ENCODE assay signal across 24 cellular contexts in genomic region chr3:121483290-121483689, GRCh38.
A peak's percentile ranks its signal among the peaks of the same experiment; 100 is the strongest.
DNase-seq lines count a peak whose midpoint lies in the region; FAIRE-seq and TF ChIP-seq lines count a peak whose summit lies in the region.
"Had no signal": no experiment of that assay in that cellular context is flagged by ENCODE, and none has a peak within 500 bp of the region (broad histone marks: within the 10 kb centered on the region; RNA-seq: fewer than 3 reads in every experiment).

No MANE protein-coding gene starts in this region.

- H3K27me3 ChIP-seq in mammary epithelial cell (ENCODE audit: insufficient read depth, low read length) (no peaks in the 10 kb centered on the region), SK-N-SH (ENCODE audit: insufficient read depth) (no peaks in the 10 kb centered on the region), tibial artery (no peaks in the 10 kb centered on the region), colonic mucosa (no peaks in the 10 kb centered on the region), suprapubic skin (no peaks in the 10 kb centered on the region)
- H3K27me3 ChIP-seq: upper lobe of right lung had no signal

- in situ Hi-C loops in mammary epithelial cell (cut with MboI; ENCODE audit: low sequenced_read_pairs in 2 of 2): no loop called here

- H3K36me3 ChIP-seq in mammary epithelial cell (ENCODE audit: insufficient read depth, low read length) (peaks cover 4% of the 10 kb centered on the region), SK-N-SH (replicated peaks in 1 of 2; ENCODE audit: control insufficient read depth in 1 of 2, insufficient read depth in 2 of 2, low read length in 1 of 2) (peaks cover 3 to 11% of the 10 kb centered on the region in 2 experiments), tibial artery (no peaks in the 10 kb centered on the region), colonic mucosa (no peaks in the 10 kb centered on the region), suprapubic skin (no peaks in the 10 kb centered on the region)
- H3K36me3 ChIP-seq: upper lobe of right lung had no signal

- no peak overlapping the region for H2AFZ ChIP-seq in mammary epithelial cell (ENCODE audit: low read depth, low read length)
- no peak overlapping the region for H2AFZ ChIP-seq in SK-N-SH (ENCODE audit: low read depth)

- DNase-seq in mammary epithelial cell: peak; percentile 25
- no peak for DNase-seq in MCF 10A (ENCODE audit: unreplicated experiment)
- no peak for DNase-seq in SK-N-SH
- DNase-seq in fibroblast of pulmonary artery (ENCODE audit: low read depth): peak; percentile 48
- DNase-seq in urothelium cell line (ENCODE audit: low spot score): peak; percentile 21
- DNase-seq in tibial artery: no peak
- DNase-seq in colonic mucosa: no peak
- no peak for DNase-seq in suprapubic skin (ENCODE audit: low spot score in 2 of 2)
- DNase-seq: 8988T; amygdala; CD4-positive, alpha-beta T cell; DMS79 treated with DMSO at 0.1 percent for 48 hours; glutamatergic neuron; immature natural killer cell; NCI-H1694; NK-92 treated with Interleukin-12 subunit alpha and Interleukin-12 subunit beta, amount 100 ng/mL, for 24 hours; stimulated activated naive CD8-positive, alpha-beta T cell treated with anti-CD3 and anti-CD28 coated beads, Interleukin-15, Interleukin-2, amounts not matched to agents 100 U/mL and 50 U/mL, for 24 hours; T-helper 1 cell; upper lobe of right lung had no signal

- H3K9me3 Mint-ChIP-seq in MCF 10A (ENCODE audit: unreplicated experiment): no peaks in the 10 kb centered on the region
- H3K9me3 Mint-ChIP-seq: activated T-helper 17 cell treated with anti-CD3 and anti-CD28 coated beads, Interleukin-2, amount 50 U/mL, for 72 hours; CD4-positive, alpha-beta T cell; immature natural killer cell; memory B cell; nephron; WTC11 had no signal

- dilution Hi-C loops in mammary epithelial cell (cut with HindIII; ENCODE audit: low sequenced_read_pairs): no loop called here

- POLR2A ChIA-PET in MCF 10A (lab: Yijun Ruan, JAX): no interaction called here
- POLR2A ChIA-PET in SK-N-SH (lab: Yijun Ruan, JAX): no interaction called here

- BruUV-seq in mammary epithelial cell (replicated peaks; lab: Mats Ljungman, UMichigan): no TSS peak
- no TSS peak for BruUV-seq in MCF 10A (replicated peaks; lab: Mats Ljungman, UMichigan)

- TF ChIP-seq POLR2A in suprapubic skin (IDR thresholded peaks at IDR 0.05): no peak

- H3K9ac ChIP-seq in mammary epithelial cell (ENCODE audit: insufficient read depth, low read length) (no peak overlapping the region), SK-N-SH (peak overlapping the region; percentile 72; the same call in 1 of the 2 replicates), colonic mucosa (ENCODE audit: low read depth in 2 of 2, low read length in 2 of 2) (no peak overlapping the region)

- no peaks in the 10 kb centered on the region for H3K9me2 ChIP-seq in SK-N-SH

- WGBS in mammary epithelial cell (ENCODE audit: low coverage, missing lambda C conversion rate): 80% methylated on average over 1 of the region's 1 CpG
- 53% methylated on average over 1 of the region's 1 CpG for WGBS in SK-N-SH (ENCODE audit: low lambda C conversion rate)
- WGBS in suprapubic skin: 93% methylated on average over 1 of the region's 1 CpG

- H3F3A ChIP-seq in SK-N-SH (replicated peaks; ENCODE audit: insufficient read depth): peaks cover 29% of the 10 kb centered on the region

- H3K9me3 ChIP-seq in mammary epithelial cell (replicated peaks; ENCODE audit: insufficient read depth, low read length): no peaks in the 10 kb centered on the region
- H3K9me3 ChIP-seq in SK-N-SH: no peaks in the 10 kb centered on the region
- H3K9me3 ChIP-seq in tibial artery: no peaks in the 10 kb centered on the region
- no peaks in the 10 kb centered on the region for H3K9me3 ChIP-seq in colonic mucosa
- H3K9me3 ChIP-seq in suprapubic skin: no peaks in the 10 kb centered on the region
- H3K9me3 ChIP-seq: upper lobe of right lung had no signal

- CTCF ChIA-PET in mammary epithelial cell (lab: Charles Lee; ENCODE audit: low non-redundant PET): interaction anchor here (0.6 kb wide), 1 partner anchor 464 kb away, joined by 3 read pairs; no protein-coding TSS in a partner anchor
- CTCF ChIA-PET in MCF 10A (lab: Yijun Ruan, JAX): interaction anchor here (0.6 to 1.2 kb wide), 2 partner anchors 10 to 75 kb away, joined by 3 to 4 read pairs; no protein-coding TSS in a partner anchor
- CTCF ChIA-PET in SK-N-SH (lab: Yijun Ruan, JAX): no interaction called here

- no peak for TF ChIP-seq EP300 in SK-N-SH (IDR thresholded peaks at IDR 0.05; ENCODE audit: borderline replicate concordance in 1 of 2, low read depth in 1 of 2, low read length in 1 of 2)
- TF ChIP-seq EP300 in suprapubic skin (IDR thresholded peaks at IDR 0.05): no peak

- no peak overlapping the region for H3K4me3 ChIP-seq in mammary epithelial cell (replicated peaks in 1 of 3; ENCODE audit: insufficient read depth in 1 of 3, low read depth in 2 of 3, low read length in 3 of 3)
- H3K4me3 ChIP-seq in SK-N-SH (ENCODE audit: low read depth in 2 of 2, low read length in 1 of 2): no peak overlapping the region; a peak in 1 of 4 replicates
- no peak overlapping the region for H3K4me3 ChIP-seq in fibroblast of pulmonary artery (replicated peaks; ENCODE audit: low read depth, low read length)
- H3K4me3 ChIP-seq in tibial artery: no peak overlapping the region
- H3K4me3 ChIP-seq in colonic mucosa: no peak overlapping the region
- no peak overlapping the region for H3K4me3 ChIP-seq in suprapubic skin
- H3K4me3 ChIP-seq: upper lobe of right lung had no signal

- H3K27me3 Mint-ChIP-seq in MCF 10A (ENCODE audit: insufficient read depth, unreplicated experiment): no peaks in the 10 kb centered on the region
- H3K27me3 Mint-ChIP-seq: activated T-helper 17 cell treated with anti-CD3 and anti-CD28 coated beads, Interleukin-2, amount 50 U/mL, for 72 hours; CD4-positive, alpha-beta T cell; memory B cell; progenitor cell of endocrine pancreas had no signal

- H3K4me1 ChIP-seq in mammary epithelial cell (ENCODE audit: insufficient read depth, low read length) (peaks cover 12% of the 10 kb centered on the region), SK-N-SH (ENCODE audit: control insufficient read depth in 1 of 2, insufficient read depth in 2 of 2, low read depth in 1 of 2, low read length in 1 of 2) (peaks cover 0 to 17% of the 10 kb centered on the region in 2 experiments; a peak in 3 of 4 replicates), tibial artery (no peaks in the 10 kb centered on the region), colonic mucosa (no peaks in the 10 kb centered on the region), suprapubic skin (no peaks in the 10 kb centered on the region)
- H3K4me1 ChIP-seq: upper lobe of right lung had no signal

- H3K4me2 ChIP-seq in mammary epithelial cell (ENCODE audit: insufficient read depth, low read depth, low read length) (peak overlapping the region; percentile 34), SK-N-SH (peak overlapping the region; percentile 59; the same call in 1 of the 2 replicates)

- H3K79me2 ChIP-seq in mammary epithelial cell (ENCODE audit: insufficient read depth, low read length) (no peaks in the 10 kb centered on the region), SK-N-SH (ENCODE audit: insufficient read depth) (no peaks in the 10 kb centered on the region)

- intact Hi-C loops in mammary epithelial cell (cut with micrococcal nuclease) (no loop called here), MCF 10A (cut with micrococcal nuclease) (no loop called here), tibial artery (cut with DNase I; ENCODE audit: low total_unique reads) (no loop called here), colonic mucosa (cut with DNase I) (no loop called here)

- H3K27ac ChIP-seq in mammary epithelial cell (ENCODE audit: insufficient read depth, low read depth, low read length) (peak overlapping the region; percentile 58), SK-N-SH (ENCODE audit: low read depth in 2 of 2, low read length in 1 of 2) (peak overlapping the region in 1 of 2 experiments; percentile 98; a peak in 2 of 4 replicates), tibial artery (no peak overlapping the region), colonic mucosa (no peak overlapping the region), suprapubic skin (no peak overlapping the region)
- H3K27ac ChIP-seq: upper lobe of right lung had no signal

- no peak for FAIRE-seq in urothelium cell line (lab: Jason Lieb, UNC)

- H4K20me1 ChIP-seq in mammary epithelial cell (ENCODE audit: insufficient read depth, low read length) (no peaks in the 10 kb centered on the region), SK-N-SH (ENCODE audit: insufficient read depth) (no peaks in the 10 kb centered on the region)

- peaks cover 11% of the 10 kb centered on the region for H3K4me1 Mint-ChIP-seq in MCF 10A (ENCODE audit: insufficient read depth, unreplicated experiment)
- H3K4me1 Mint-ChIP-seq: activated T-helper 17 cell treated with anti-CD3 and anti-CD28 coated beads, Interleukin-2, amount 50 U/mL, for 72 hours; immature natural killer cell; memory B cell; nephron; WTC11 had no signal

- H3K36me3 Mint-ChIP-seq in MCF 10A (ENCODE audit: insufficient read depth, unreplicated experiment): no peaks in the 10 kb centered on the region
- H3K36me3 Mint-ChIP-seq: immature natural killer cell had no signal

- TF ChIP-seq CTCF in mammary epithelial cell (conservative IDR thresholded peaks at IDR 0.05 in 1 of 2, IDR thresholded peaks at IDR 0.05 in 1 of 2; ENCODE audit: extremely low read depth in 1 of 2, insufficient read depth in 1 of 2, low read depth in 1 of 2, low read length in 2 of 2) (no peak), MCF 10A (IDR thresholded peaks at IDR 0.05; ENCODE audit: unreplicated experiment) (no peak), SK-N-SH (IDR thresholded peaks at IDR 0.05) (no peak), fibroblast of pulmonary artery (IDR thresholded peaks at IDR 0.05; ENCODE audit: low read length, missing control alignments) (no peak), tibial artery (IDR thresholded peaks at IDR 0.05) (no peak), colonic mucosa (IDR thresholded peaks at IDR 0.05) (no peak), suprapubic skin (IDR thresholded peaks at IDR 0.05) (no peak)

- H3K27ac Mint-ChIP-seq in MCF 10A (ENCODE audit: low read depth, unreplicated experiment): no peak overlapping the region
- H3K27ac Mint-ChIP-seq: activated T-helper 17 cell treated with anti-CD3 and anti-CD28 coated beads, Interleukin-2, amount 50 U/mL, for 72 hours; CD4-positive, alpha-beta T cell; immature natural killer cell; memory B cell; nephron; progenitor cell of endocrine pancreas; WTC11 had no signal

- no peak overlapping the region for H3K4me3 Mint-ChIP-seq in MCF 10A (ENCODE audit: unreplicated experiment)
- H3K4me3 Mint-ChIP-seq: activated T-helper 17 cell treated with anti-CD3 and anti-CD28 coated beads, Interleukin-2, amount 50 U/mL, for 72 hours; CD4-positive, alpha-beta T cell; immature natural killer cell; memory B cell; nephron; WTC11 had no signal

- TF ChIP-seq RAD21 in SK-N-SH (IDR thresholded peaks at IDR 0.05; ENCODE audit: low read length): no peak

TF ChIP-seq in SK-N-SH, 30 proteins besides CTCF, POLR2A, EP300 and RAD21:
- no peak for TF ChIP-seq EZH2phosphoT487 (IDR thresholded peaks at IDR 0.05; ENCODE audit: borderline replicate concordance, low read depth)
- TF ChIP-seq FOXJ3 (CRISPR knock-in tag; IDR thresholded peaks at IDR 0.05): no peak
- TF ChIP-seq NFIC (IDR thresholded peaks at IDR 0.05; ENCODE audit: borderline replicate concordance): no peak
- TF ChIP-seq POLR2AphosphoS5 (IDR thresholded peaks at IDR 0.05; ENCODE audit: low read depth, low read length): no peak
TF ChIP-seq in SK-N-SH: peak in this region for 0.

Comparison
In these comparisons a context has a peak if more than half of its experiments do, and no peak if none do; other contexts are left out.
1. DNase-seq: peak in mammary epithelial cell (single experiment), fibroblast of pulmonary artery (single experiment) and urothelium cell line (single experiment); none in MCF 10A (single experiment), SK-N-SH (single experiment), tibial artery (0 of 2), colonic mucosa (single experiment) and suprapubic skin (0 of 2).